ENCODE assay signal across 8 cellular contexts in genomic region chr4:139666735-139667266, GRCh38. TPM values are rescaled to one million over a fixed set of nuclear protein-coding genes. Genes with fewer than 3 reads are reported as not detected.
DNase-seq lines count a peak whose midpoint lies in the region; ATAC-seq and TF ChIP-seq lines count a peak whose summit lies in the region.

No MANE protein-coding gene starts in this region.

- no peaks in the 10 kb centered on the region for H4K20me1 ChIP-seq in osteoblast (ENCODE audit: insufficient read depth, low read length)

- no peaks in the 10 kb centered on the region for H3K27me3 Mint-ChIP-seq in activated CD4-positive, alpha-beta T cell treated with anti-CD3 and anti-CD28 coated beads, Interleukin-2, amount 10 ng/mL, durations not matched to agents 7 days and 5 days
- H3K27me3 Mint-ChIP-seq in WTC11 (ENCODE audit: low read depth) = no peaks in the 10 kb centered on the region

- TF ChIP-seq CTCF in WTC11 (IDR thresholded peaks at IDR 0.05) (no peak), fibroblast of the aortic adventitia (IDR thresholded peaks at IDR 0.05; ENCODE audit: insufficient read depth, low read length) (no peak), osteoblast (IDR thresholded peaks at IDR 0.05; ENCODE audit: extremely low read depth, low read depth, low read length) (no peak)

- H3K27me3 ChIP-seq in osteoblast (ENCODE audit: insufficient read depth, low read length) = no peaks in the 10 kb centered on the region

- H3K36me3 ChIP-seq in osteoblast (ENCODE audit: insufficient read depth, low read length) = no peaks in the 10 kb centered on the region

- peak overlapping the region; percentile 96 for H3K4me2 ChIP-seq in osteoblast (ENCODE audit: insufficient read depth, low read length)

- ATAC-seq in WTC11 = peak; percentile 43
- ATAC-seq in HG03442 (IDR thresholded peaks at IDR 0.05; ENCODE audit: unreplicated experiment) = no peak
- no peak for ATAC-seq in GM19455 (IDR thresholded peaks at IDR 0.05; ENCODE audit: unreplicated experiment)

- no peaks in the 10 kb centered on the region for H3K9me3 ChIP-seq in osteoblast (ENCODE audit: low read depth, low read length)

- H3K36me3 Mint-ChIP-seq in activated CD4-positive, alpha-beta T cell treated with anti-CD3 and anti-CD28 coated beads, Interleukin-2, amount 10 ng/mL, durations not matched to agents 7 days and 5 days (ENCODE audit: low read depth) = peaks cover 17% of the 10 kb centered on the region
- peaks cover 4% of the 10 kb centered on the region for H3K36me3 Mint-ChIP-seq in WTC11

- H3K27ac ChIP-seq in osteoblast (ENCODE audit: low read depth, low read length) = peak overlapping the region; percentile 86

- H3K4me3 ChIP-seq in fibroblast of the aortic adventitia (ENCODE audit: low read depth, low read length) (peak overlapping the region; percentile 67), osteoblast (ENCODE audit: insufficient read depth, low read length) (peak overlapping the region; percentile 83)

- no peaks in the 10 kb centered on the region for H3K79me2 ChIP-seq in osteoblast (ENCODE audit: insufficient read depth, low read length)

- CTCF ChIA-PET in activated CD4-positive, alpha-beta T cell treated with anti-CD3 and anti-CD28 coated beads, Interleukin-2, amount 10 ng/mL, durations not matched to agents 7 days and 5 days (lab: Charles Lee) = interaction anchor here (4.6 kb wide), 1 partner anchor 12 kb away, joined by 35 read pairs; no protein-coding TSS in a partner anchor
- CTCF ChIA-PET in WTC11 (lab: Charles Lee) = interaction anchor here (1.3 to 3.9 kb wide), 3 partner anchors 9 to 346 kb away, joined by 3 to 60 read pairs (median 8); no protein-coding TSS in a partner anchor

- peak overlapping the region; percentile 95 for H3K27ac Mint-ChIP-seq in activated CD4-positive, alpha-beta T cell treated with anti-CD3 and anti-CD28 coated beads, Interleukin-2, amount 10 ng/mL, durations not matched to agents 7 days and 5 days
- peak overlapping the region; percentile 5 for H3K27ac Mint-ChIP-seq in WTC11

- H3K4me3 Mint-ChIP-seq in activated CD4-positive, alpha-beta T cell treated with anti-CD3 and anti-CD28 coated beads, Interleukin-2, amount 10 ng/mL, durations not matched to agents 7 days and 5 days = peak overlapping the region; percentile 85
- H3K4me3 Mint-ChIP-seq in WTC11 = peak overlapping the region; percentile 70

- H3K4me1 Mint-ChIP-seq in activated CD4-positive, alpha-beta T cell treated with anti-CD3 and anti-CD28 coated beads, Interleukin-2, amount 10 ng/mL, durations not matched to agents 7 days and 5 days = peaks cover 40% of the 10 kb centered on the region
- peaks cover 55% of the 10 kb centered on the region for H3K4me1 Mint-ChIP-seq in WTC11

- peak overlapping the region; percentile 20 for H2AFZ ChIP-seq in osteoblast (ENCODE audit: low read length)

- POLR2A ChIA-PET in activated CD4-positive, alpha-beta T cell treated with anti-CD3 and anti-CD28 coated beads, Interleukin-2, amount 10 ng/mL, durations not matched to agents 7 days and 5 days (lab: Charles Lee) = interaction anchor here (1.2 kb wide), 1 partner anchor 9 kb away, joined by 7 read pairs; no protein-coding TSS in a partner anchor
- POLR2A ChIA-PET in WTC11 (lab: Charles Lee) = interaction anchor here (0.6 kb wide), 1 partner anchor 61 kb away, joined by 3 read pairs; no protein-coding TSS in a partner anchor

- no peaks in the 10 kb centered on the region for H3K9me3 Mint-ChIP-seq in activated CD4-positive, alpha-beta T cell treated with anti-CD3 and anti-CD28 coated beads, Interleukin-2, amount 10 ng/mL, durations not matched to agents 7 days and 5 days
- H3K9me3 Mint-ChIP-seq in WTC11 = peaks cover 5% of the 10 kb centered on the region

- H3K4me1 ChIP-seq in osteoblast (ENCODE audit: insufficient read depth, low read length) = peaks cover 4% of the 10 kb centered on the region

- DNase-seq in activated CD4-positive, alpha-beta T cell treated with anti-CD3 and anti-CD28 coated beads, Interleukin-2, amount 10 ng/mL, durations not matched to agents 7 days and 5 days = peak; percentile 40
- no peak for DNase-seq in activated CD4-positive, alpha-beta T cell treated with anti-CD3 and anti-CD28 coated beads, Interleukin-2, amount 50 U/mL, for 4 hours
- DNase-seq in NCI-H1105 treated with DMSO at 0.1 percent for 48 hours (lab: John Stamatoyannopoulos, UW) = peak; percentile 32
- DNase-seq in WTC11 (ENCODE audit: low spot score) = no peak
- peak; percentile 52 for DNase-seq in fibroblast of the aortic adventitia (ENCODE audit: low read depth)
- no peak for DNase-seq in osteoblast (ENCODE audit: insufficient read length, low spot score, missing footprints)

TF ChIP-seq in WTC11, 78 proteins besides CTCF, POLR2A, EP300 and RAD21:
- peak; percentile 30; the same call in 1 of the 2 replicates for TF ChIP-seq GABPB1 (CRISPR knock-in tag; IDR thresholded peaks at IDR 0.05)
- no peak for TF ChIP-seq GTF2I (CRISPR knock-in tag; conservative IDR thresholded peaks at IDR 0.05)
- TF ChIP-seq, protein P1, sequence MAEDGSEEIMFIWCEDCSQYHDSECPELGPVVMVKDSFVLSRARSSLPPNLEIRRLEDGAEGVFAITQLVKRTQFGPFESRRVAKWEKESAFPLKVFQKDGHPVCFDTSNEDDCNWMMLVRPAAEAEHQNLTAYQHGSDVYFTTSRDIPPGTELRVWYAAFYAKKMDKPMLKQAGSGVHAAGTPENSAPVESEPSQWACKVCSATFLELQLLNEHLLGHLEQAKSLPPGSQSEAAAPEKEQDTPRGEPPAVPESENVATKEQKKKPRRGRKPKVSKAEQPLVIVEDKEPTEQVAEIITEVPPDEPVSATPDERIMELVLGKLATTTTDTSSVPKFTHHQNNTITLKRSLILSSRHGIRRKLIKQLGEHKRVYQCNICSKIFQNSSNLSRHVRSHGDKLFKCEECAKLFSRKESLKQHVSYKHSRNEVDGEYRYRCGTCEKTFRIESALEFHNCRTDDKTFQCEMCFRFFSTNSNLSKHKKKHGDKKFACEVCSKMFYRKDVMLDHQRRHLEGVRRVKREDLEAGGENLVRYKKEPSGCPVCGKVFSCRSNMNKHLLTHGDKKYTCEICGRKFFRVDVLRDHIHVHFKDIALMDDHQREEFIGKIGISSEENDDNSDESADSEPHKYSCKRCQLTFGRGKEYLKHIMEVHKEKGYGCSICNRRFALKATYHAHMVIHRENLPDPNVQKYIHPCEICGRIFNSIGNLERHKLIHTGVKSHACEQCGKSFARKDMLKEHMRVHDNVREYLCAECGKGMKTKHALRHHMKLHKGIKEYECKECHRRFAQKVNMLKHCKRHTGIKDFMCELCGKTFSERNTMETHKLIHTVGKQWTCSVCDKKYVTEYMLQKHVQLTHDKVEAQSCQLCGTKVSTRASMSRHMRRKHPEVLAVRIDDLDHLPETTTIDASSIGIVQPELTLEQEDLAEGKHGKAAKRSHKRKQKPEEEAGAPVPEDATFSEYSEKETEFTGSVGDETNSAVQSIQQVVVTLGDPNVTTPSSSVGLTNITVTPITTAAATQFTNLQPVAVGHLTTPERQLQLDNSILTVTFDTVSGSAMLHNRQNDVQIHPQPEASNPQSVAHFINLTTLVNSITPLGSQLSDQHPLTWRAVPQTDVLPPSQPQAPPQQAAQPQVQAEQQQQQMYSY (CRISPR knock-in tag; IDR thresholded peaks at IDR 0.05) = peak; percentile 70

RNA-seq across cellular contexts. Expression of gene MGST2, which starts 1.2 kb away (rescaled TPM):
- total RNA-seq in activated CD4-positive, alpha-beta T cell treated with anti-CD3 and anti-CD28 coated beads, Interleukin-2, amount 10 ng/mL, durations not matched to agents 7 days and 5 days = 10 to 100 TPM; 22.9 to 25.0 TPM
- total RNA-seq in WTC11 (2021) (13.6 to 14.9 TPM (median 14.8 TPM) in 3 replicates), fibroblast of the aortic adventitia (ENCODE audit: low replicate concordance) (3.6 and 8.0 TPM in 2 replicates), osteoblast (2.4 and 6.2 TPM in 2 replicates)

Comparison
In these comparisons a context has a peak if more than half of its experiments do, and no peak if none do; other contexts are left out.
1. DNase-seq: peak in activated CD4-positive, alpha-beta T cell treated with anti-CD3 and anti-CD28 coated beads, Interleukin-2, amount 10 ng/mL, durations not matched to agents 7 days and 5 days (single experiment), NCI-H1105 treated with DMSO at 0.1 percent for 48 hours (single experiment) and fibroblast of the aortic adventitia (single experiment); none in activated CD4-positive, alpha-beta T cell treated with anti-CD3 and anti-CD28 coated beads, Interleukin-2, amount 50 U/mL, for 4 hours (0 of 2), WTC11 (single experiment) and osteoblast (single experiment).